Comparison of ENCODE assay signal across 10 cellular contexts in the genomic region with DNA sequence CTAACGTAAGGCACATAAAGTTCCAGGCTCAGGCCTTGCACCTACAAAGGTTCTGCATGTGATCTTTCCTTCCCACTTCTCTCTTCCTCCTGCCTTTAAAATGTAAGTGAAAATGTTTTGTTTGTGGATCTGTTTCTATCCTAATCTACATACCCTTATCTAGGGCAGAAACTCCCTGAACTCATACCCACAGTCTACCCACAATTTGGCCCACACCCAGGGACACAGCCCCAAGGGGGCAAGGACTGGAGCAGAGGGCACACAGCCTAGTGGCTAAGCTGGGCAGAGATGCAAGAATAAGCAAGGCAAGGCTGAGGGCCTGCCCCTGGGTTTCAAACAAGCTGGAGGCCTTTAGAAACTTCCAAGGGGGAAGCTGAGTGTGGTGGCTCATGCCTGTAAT.
A peak's percentile ranks its signal among the peaks of the same experiment; 100 is the strongest.
DNase-seq lines count a peak whose midpoint lies in the region; ATAC-seq and TF ChIP-seq lines count a peak whose summit lies in the region.
"Had no signal": no experiment of that assay in that cellular context is flagged by ENCODE, and none has a peak within 500 bp of the region (broad histone marks: within the 10 kb centered on the region; RNA-seq: fewer than 3 reads in every experiment).

No MANE protein-coding gene starts in this region.

- no peaks in the 10 kb centered on the region for H3K27me3 Mint-ChIP-seq in activated T-cell treated with anti-CD3 and anti-CD28 coated beads, Interleukin-2, amount 50 U/mL, for 72 hours (ENCODE audit: low read depth)
- H3K27me3 Mint-ChIP-seq in stimulated activated memory B cell treated with anti-CD40 and anti-IgM and Interleukin-4, amounts not matched to agents 10 μg/mL and 1 μg/mL and 100 μg/mL, for 72 hours: peaks cover 11% of the 10 kb centered on the region

- H3K36me3 ChIP-seq in muscle layer of colon (ENCODE audit: insufficient read depth, low read length) (no peaks in the 10 kb centered on the region), urinary bladder (ENCODE audit: insufficient read depth) (no peaks in the 10 kb centered on the region)
- H3K36me3 ChIP-seq: cardiac muscle cell had no signal

- H3K9ac ChIP-seq in muscle layer of colon (ENCODE audit: low read length): no peak overlapping the region

- peak in 1 of 2 donors; percentile 14 for ATAC-seq in activated T-cell treated with anti-CD3 and anti-CD28 coated beads, Interleukin-2, amount 50 U/mL, for 72 hours (replicated peaks in 1 of 2)
- ATAC-seq in GM21529 (IDR thresholded peaks at IDR 0.05; ENCODE audit: unreplicated experiment): no peak
- no peak for ATAC-seq in stimulated activated memory B cell treated with anti-CD40 and anti-IgM and Interleukin-4, amounts not matched to agents 10 μg/mL and 1 μg/mL and 100 μg/mL, for 72 hours

- peaks cover 2 to 4% of the 10 kb centered on the region in 2 donors for H3K36me3 Mint-ChIP-seq in activated T-cell treated with anti-CD3 and anti-CD28 coated beads, Interleukin-2, amount 50 U/mL, for 72 hours (ENCODE audit: insufficient read depth in 2 of 2)
- H3K36me3 Mint-ChIP-seq in stimulated activated memory B cell treated with anti-CD40 and anti-IgM and Interleukin-4, amounts not matched to agents 10 μg/mL and 1 μg/mL and 100 μg/mL, for 72 hours: no peaks in the 10 kb centered on the region

- WGBS in urinary bladder: 80% methylated on average over 1 of the region's 1 CpG

- H3K9me3 ChIP-seq in muscle layer of colon (ENCODE audit: low read length): no peaks in the 10 kb centered on the region

- H3K27ac ChIP-seq in coronary artery (peak overlapping the region; percentile 82 to 87), muscle layer of colon (ENCODE audit: low read depth, low read length) (peak overlapping the region; percentile 72), urinary bladder (ENCODE audit: low read depth) (peak overlapping the region; percentile 43)
- H3K27ac ChIP-seq: cardiac muscle cell had no signal

- no peak for DNase-seq in activated T-cell treated with anti-CD3 and anti-CD28 coated beads, Interleukin-2, amount 50 U/mL, for 72 hours
- DNase-seq in activated T-cell treated with anti-CD3 and anti-CD28 coated beads, Interleukin-2, amount 50 U/mL, for 48 hours: no peak
- DNase-seq in coronary artery (ENCODE audit: low spot score): no peak
- no peak for DNase-seq in cerebellum (ENCODE audit: low spot score)
- DNase-seq: AML-193 had no signal

- H3K4me1 ChIP-seq in muscle layer of colon (ENCODE audit: insufficient read depth, low read length) (peaks cover 36% of the 10 kb centered on the region), urinary bladder (ENCODE audit: insufficient read depth) (no peaks in the 10 kb centered on the region)

- no peak for TF ChIP-seq CTCF in coronary artery (IDR thresholded peaks at IDR 0.05)

- H3K27me3 ChIP-seq in muscle layer of colon (ENCODE audit: control insufficient read depth in 1 of 2, insufficient read depth in 2 of 2, low read length in 2 of 2): no peaks in the 10 kb centered on the region
- H3K27me3 ChIP-seq: cardiac muscle cell had no signal

- H3K9me3 Mint-ChIP-seq in activated T-cell treated with anti-CD3 and anti-CD28 coated beads, Interleukin-2, amount 50 U/mL, for 72 hours: no peaks in the 10 kb centered on the region
- no peaks in the 10 kb centered on the region for H3K9me3 Mint-ChIP-seq in stimulated activated memory B cell treated with anti-CD40 and anti-IgM and Interleukin-4, amounts not matched to agents 10 μg/mL and 1 μg/mL and 100 μg/mL, for 72 hours

- peak overlapping the region; percentile 58 for H3K27ac Mint-ChIP-seq in activated T-cell treated with anti-CD3 and anti-CD28 coated beads, Interleukin-2, amount 50 U/mL, for 72 hours
- H3K27ac Mint-ChIP-seq in stimulated activated memory B cell treated with anti-CD40 and anti-IgM and Interleukin-4, amounts not matched to agents 10 μg/mL and 1 μg/mL and 100 μg/mL, for 72 hours: no peak overlapping the region

- H3K4me3 ChIP-seq in coronary artery (no peak overlapping the region), muscle layer of colon (ENCODE audit: low read depth in 1 of 2, low read length in 2 of 2) (no peak overlapping the region), urinary bladder (ENCODE audit: low read depth, low read length) (no peak overlapping the region)
- H3K4me3 ChIP-seq: cardiac muscle cell had no signal

- H3K4me1 Mint-ChIP-seq in activated T-cell treated with anti-CD3 and anti-CD28 coated beads, Interleukin-2, amount 50 U/mL, for 72 hours (ENCODE audit: low read depth): peaks cover 27% of the 10 kb centered on the region
- peaks cover 36% of the 10 kb centered on the region for H3K4me1 Mint-ChIP-seq in stimulated activated memory B cell treated with anti-CD40 and anti-IgM and Interleukin-4, amounts not matched to agents 10 μg/mL and 1 μg/mL and 100 μg/mL, for 72 hours

- peak overlapping the region in 1 of 2 donors; percentile 21 for H3K4me3 Mint-ChIP-seq in activated T-cell treated with anti-CD3 and anti-CD28 coated beads, Interleukin-2, amount 50 U/mL, for 72 hours
- H3K4me3 Mint-ChIP-seq in stimulated activated memory B cell treated with anti-CD40 and anti-IgM and Interleukin-4, amounts not matched to agents 10 μg/mL and 1 μg/mL and 100 μg/mL, for 72 hours: no peak overlapping the region
